8 cellular contexts compared by ENCODE assay signal in the genomic region with DNA sequence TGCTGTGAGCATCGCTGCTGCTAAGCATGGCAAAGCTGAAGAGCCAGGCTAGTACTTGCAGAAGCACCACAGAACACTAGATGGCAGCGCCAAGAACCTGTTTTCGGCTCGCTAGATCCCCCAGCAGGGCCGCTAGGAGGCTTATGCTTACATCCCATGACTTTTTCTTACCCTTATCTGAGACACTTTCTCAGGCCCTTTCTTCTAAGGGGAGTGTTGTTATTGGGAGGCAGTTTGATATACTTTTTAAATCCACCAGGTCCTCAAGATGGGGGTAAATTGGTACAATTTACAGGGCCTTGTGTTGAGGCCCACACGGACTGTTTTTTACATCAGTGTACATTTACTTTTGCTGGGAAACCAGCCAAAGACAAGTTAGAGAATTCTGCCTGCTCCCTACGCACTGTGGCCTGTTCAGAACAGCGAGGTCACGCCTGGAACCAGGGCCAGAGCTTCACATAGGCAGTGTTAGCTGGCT. TPM values are rescaled to one million over a fixed set of nuclear protein-coding genes. Genes with fewer than 3 reads are reported as not detected.
DNase-seq lines count a peak whose midpoint lies in the region; ATAC-seq and TF ChIP-seq lines count a peak whose summit lies in the region.

No MANE protein-coding gene starts in this region.

- H4K20me1 ChIP-seq in DOHH2 (ENCODE audit: control insufficient read depth, insufficient read depth, low read depth, low read length), result no peaks in the 10 kb centered on the region

- no peak overlapping the region for H3K4me2 ChIP-seq in DOHH2 (ENCODE audit: low read length)

- H3K9me3 ChIP-seq in DOHH2 (ENCODE audit: control insufficient read depth, insufficient read depth, low read length) (no peaks in the 10 kb centered on the region), right cardiac atrium (ENCODE audit: control insufficient read depth, low read length) (no peaks in the 10 kb centered on the region), gastrocnemius medialis (no peaks in the 10 kb centered on the region)

- no peaks in the 10 kb centered on the region for H3K27me3 ChIP-seq in DOHH2 (ENCODE audit: control insufficient read depth, low read length)
- no peaks in the 10 kb centered on the region for H3K27me3 ChIP-seq in right cardiac atrium (ENCODE audit: control insufficient read depth, insufficient read depth)
- no peaks in the 10 kb centered on the region for H3K27me3 ChIP-seq in gastrocnemius medialis

- DNase-seq in SK-MEL-5 (ENCODE audit: low read depth, low spot score) (peak; percentile 90), right cardiac atrium (peak; percentile 72 to 89 (median 83)), gastrocnemius medialis (peak; percentile 8 to 28), mesenteric fat pad (ENCODE audit: low spot score) (no peak)
- peak; percentile 52 for DNase-seq in activated naive CD8-positive, alpha-beta T cell treated with anti-CD3 and anti-CD28 coated beads, Interleukin-2, amount 50 U/mL, for 24 hours

- ATAC-seq in GM21367 (IDR thresholded peaks at IDR 0.05; ENCODE audit: unreplicated experiment), result peak; percentile 88
- ATAC-seq in HG03575 (IDR thresholded peaks at IDR 0.05; ENCODE audit: extremely low read depth, insufficient number of reproducible peaks, low FRiP score, unreplicated experiment), result peak; percentile 86
- peak; percentile 87 for ATAC-seq in activated naive CD8-positive, alpha-beta T cell treated with anti-CD3 and anti-CD28 coated beads, Interleukin-2, amount 50 U/mL, for 24 hours
- ATAC-seq in right cardiac atrium, result peak; percentile 89 to 92
- ATAC-seq in gastrocnemius medialis, result peak in 1 of 2 donors; percentile 55

- H3K4me3 ChIP-seq in DOHH2 (ENCODE audit: low read length) (no peak overlapping the region), right cardiac atrium (ENCODE audit: low read length) (no peak overlapping the region), gastrocnemius medialis (no peak overlapping the region)

- in situ Hi-C loops in SK-MEL-5 (cut with HindIII; ENCODE audit: low pct_unique_long_range_greater_than_20kb, low sequenced_read_pairs) (no loop called here), gastrocnemius medialis (cut with MboI; ENCODE audit: low sequenced_read_pairs in 4 of 4) (no loop called here)

- TF ChIP-seq CTCF in DOHH2 (IDR thresholded peaks at IDR 0.05; ENCODE audit: low read depth, low read length, poor library complexity, severe bottlenecking) (peak; percentile 80), gastrocnemius medialis (IDR thresholded peaks at IDR 0.05 in 4 of 5, conservative IDR thresholded peaks at IDR 0.05 in 1 of 5) (peak in 2 of 5 experiments; percentile 44 to 52)

- TF ChIP-seq POLR2A in gastrocnemius medialis (IDR thresholded peaks at IDR 0.05), result no peak

- no peak overlapping the region for H3K4me3 Mint-ChIP-seq in activated naive CD8-positive, alpha-beta T cell treated with anti-CD3 and anti-CD28 coated beads, Interleukin-2, amount 50 U/mL, for 24 hours

- H3K4me1 ChIP-seq in DOHH2 (ENCODE audit: control insufficient read depth, low read length), result 0 out of 2 replicates have a peak, but pooled peaks cover 2% of the 10 kb centered on the region
- H3K4me1 ChIP-seq in right cardiac atrium (ENCODE audit: control insufficient read depth, insufficient read depth, low read length), result no peaks in the 10 kb centered on the region
- no peaks in the 10 kb centered on the region for H3K4me1 ChIP-seq in gastrocnemius medialis

- no peaks in the 10 kb centered on the region for H3F3A ChIP-seq in DOHH2 (ENCODE audit: control insufficient read depth, insufficient read depth)

- intact Hi-C loops in right cardiac atrium (cut with DNase I), result loop anchor here in 1 of 4 donors (10.0 kb wide), 1 partner anchor 204 kb away; the partner anchor contains the start of gene OR52N2
- intact Hi-C loops in gastrocnemius medialis (cut with DNase I; ENCODE audit: low total_unique reads), result no loop called here

- H3K4me1 Mint-ChIP-seq in activated naive CD8-positive, alpha-beta T cell treated with anti-CD3 and anti-CD28 coated beads, Interleukin-2, amount 50 U/mL, for 24 hours, result peaks cover 8% of the 10 kb centered on the region

- no peak overlapping the region for H3K27ac Mint-ChIP-seq in activated naive CD8-positive, alpha-beta T cell treated with anti-CD3 and anti-CD28 coated beads, Interleukin-2, amount 50 U/mL, for 24 hours

- no peaks in the 10 kb centered on the region for H3K9me3 Mint-ChIP-seq in activated naive CD8-positive, alpha-beta T cell treated with anti-CD3 and anti-CD28 coated beads, Interleukin-2, amount 50 U/mL, for 24 hours

- no peaks in the 10 kb centered on the region for H3K79me2 ChIP-seq in DOHH2 (ENCODE audit: control insufficient read depth, low read length)

- no peaks in the 10 kb centered on the region for H3K9me2 ChIP-seq in DOHH2 (replicated peaks; ENCODE audit: control insufficient read depth, low read length)

- WGBS in right cardiac atrium, result 36% methylated on average over 9 of the region's 9 CpGs

- H3K27ac ChIP-seq in DOHH2 (ENCODE audit: low read depth, low read length), result no peak overlapping the region
- no peak overlapping the region for H3K27ac ChIP-seq in right cardiac atrium (ENCODE audit: low read length)
- H3K27ac ChIP-seq in gastrocnemius medialis, result peak overlapping the region in 1 of 4 donors; percentile 8

- no peaks in the 10 kb centered on the region for H3K36me3 Mint-ChIP-seq in activated naive CD8-positive, alpha-beta T cell treated with anti-CD3 and anti-CD28 coated beads, Interleukin-2, amount 50 U/mL, for 24 hours (ENCODE audit: low read depth)

- H3K27me3 Mint-ChIP-seq in activated naive CD8-positive, alpha-beta T cell treated with anti-CD3 and anti-CD28 coated beads, Interleukin-2, amount 50 U/mL, for 24 hours, result peaks cover 9% of the 10 kb centered on the region

- H3K36me3 ChIP-seq in DOHH2 (ENCODE audit: control insufficient read depth, low read length) (no peaks in the 10 kb centered on the region), gastrocnemius medialis (no peaks in the 10 kb centered on the region)

RNA-seq across cellular contexts. Expression of gene TRIM6, which starts 4.0 kb away (rescaled TPM):
- 9.8 and 11.6 TPM in 2 replicates for total RNA-seq in SK-MEL-5 (2014; rRNA removed; shearing (Covaris generic))
- 10.6 and 12.8 TPM in 2 replicates for polyA plus RNA-seq in SK-MEL-5 (2015; cell fraction: cytosol; rRNA removed)
- 15.8 and 19.4 TPM in 2 replicates for polyA plus RNA-seq in SK-MEL-5 (2015; cell fraction: nucleus; rRNA removed)
- total RNA-seq in right cardiac atrium (1 to 10 TPM in 3 of 4 donors, under 1 TPM in 1; 0.81 to 2.4 (median 2.0) TPM), gastrocnemius medialis (under 1 TPM; 0.15 to 0.35 (median 0.28) TPM), mesenteric fat pad (1.4 TPM)
- 1.1 TPM for polyA plus RNA-seq in right cardiac atrium

RNA-seq across cellular contexts. Expression of gene OR52B6, which starts 19.7 kb away (rescaled TPM):
- not detected in 2 replicates for total RNA-seq in SK-MEL-5 (2014; rRNA removed; shearing (Covaris generic))
- polyA plus RNA-seq in SK-MEL-5 (2015; cell fraction: cytosol; rRNA removed), result not detected in 2 replicates
- not detected in 2 replicates for polyA plus RNA-seq in SK-MEL-5 (2015; cell fraction: nucleus; rRNA removed)
- not detected for total RNA-seq in right cardiac atrium
- not detected for polyA plus RNA-seq in right cardiac atrium
- total RNA-seq in gastrocnemius medialis, result not detected
- total RNA-seq in mesenteric fat pad, result not detected

RNA-seq across cellular contexts. Expression of gene TRIM34, which starts 24.4 kb away (rescaled TPM):
- 13.2 and 13.3 TPM in 2 replicates for total RNA-seq in SK-MEL-5 (2014; rRNA removed; shearing (Covaris generic))
- polyA plus RNA-seq in SK-MEL-5 (2015; cell fraction: cytosol; rRNA removed), result 7.6 and 9.0 TPM in 2 replicates
- polyA plus RNA-seq in SK-MEL-5 (2015; cell fraction: nucleus; rRNA removed), result 27.9 and 41.8 TPM in 2 replicates
- total RNA-seq in right cardiac atrium (1 to 10 TPM; 2.5 to 3.5 (median 2.9) TPM), gastrocnemius medialis (1 to 10 TPM in 3 of 4 donors, under 1 TPM in 1; 0.32 to 1.6 (median 1.2) TPM), mesenteric fat pad (6.1 TPM)
- 1.8 TPM for polyA plus RNA-seq in right cardiac atrium

RNA-seq across cellular contexts. Expression of gene OR52H1, which starts 52.1 kb away (rescaled TPM):
- total RNA-seq in SK-MEL-5 (2014; rRNA removed; shearing (Covaris generic)), result not detected in 2 replicates
- not detected in 2 replicates for polyA plus RNA-seq in SK-MEL-5 (2015; cell fraction: cytosol; rRNA removed)
- not detected in 2 replicates for polyA plus RNA-seq in SK-MEL-5 (2015; cell fraction: nucleus; rRNA removed)
- total RNA-seq in right cardiac atrium, result not detected
- not detected for polyA plus RNA-seq in right cardiac atrium
- not detected for total RNA-seq in gastrocnemius medialis
- not detected for total RNA-seq in mesenteric fat pad
